8 cellular contexts compared by ENCODE assay signal in genomic region chr17:82603981-82604448, GRCh38. TPM values are rescaled to one million over a fixed set of nuclear protein-coding genes. Genes with fewer than 3 reads are reported as not detected.
A peak's percentile ranks its signal among the peaks of the same experiment; 100 is the strongest.
DNase-seq lines count a peak whose midpoint lies in the region; ATAC-seq, FAIRE-seq and TF ChIP-seq lines count a peak whose summit lies in the region.

No MANE protein-coding gene starts in this region.

- H3K4me2 ChIP-seq in endothelial cell of umbilical vein (ENCODE audit: insufficient read depth, low read length) = no peak overlapping the region

- H3K79me2 ChIP-seq in endothelial cell of umbilical vein (ENCODE audit: control insufficient read depth, insufficient read depth, low read length) = peaks cover 5% of the 10 kb centered on the region

- peak overlapping the region; percentile 0 for H3K4me3 Mint-ChIP-seq in CD4-positive, alpha-beta T cell
- peak overlapping the region in 8 of 10 donors; percentile 2 to 68 (median 58) for H3K4me3 Mint-ChIP-seq in naive thymus-derived CD4-positive, alpha-beta T cell

- no TSS peak for BruUV-seq in endothelial cell of umbilical vein (replicated peaks; lab: Mats Ljungman, UMichigan)

- H3K27ac ChIP-seq in CD4-positive, alpha-beta T cell (ENCODE audit: low read depth, low read length) = no peak overlapping the region
- no peak overlapping the region for H3K27ac ChIP-seq in endothelial cell of umbilical vein (ENCODE audit: insufficient read depth, low read depth, low read length)
- peak overlapping the region; percentile 22 for H3K27ac ChIP-seq in naive thymus-derived CD4-positive, alpha-beta T cell (ENCODE audit: low read depth, low read length)

- no peaks in the 10 kb centered on the region for H3K27me3 ChIP-seq in CD4-positive, alpha-beta T cell (ENCODE audit: control insufficient read depth, insufficient read depth, low read length)
- no peaks in the 10 kb centered on the region for H3K27me3 ChIP-seq in endothelial cell of umbilical vein (ENCODE audit: control insufficient read depth in 2 of 2, insufficient read depth in 2 of 2, low read length in 2 of 2)
- no peaks in the 10 kb centered on the region for H3K27me3 ChIP-seq in naive thymus-derived CD4-positive, alpha-beta T cell (ENCODE audit: control insufficient read depth in 2 of 2, insufficient read depth in 2 of 2, low read length in 2 of 2)

- no peaks in the 10 kb centered on the region for H3K27me3 Mint-ChIP-seq in CD4-positive, alpha-beta T cell
- H3K27me3 Mint-ChIP-seq in naive thymus-derived CD4-positive, alpha-beta T cell = no peaks in the 10 kb centered on the region

- peaks cover 72% of the 10 kb centered on the region for H3K36me3 Mint-ChIP-seq in CD4-positive, alpha-beta T cell (ENCODE audit: low read depth)
- peaks cover 0 to 48% (median 28%) of the 10 kb centered on the region in 5 donors for H3K36me3 Mint-ChIP-seq in naive thymus-derived CD4-positive, alpha-beta T cell

- dilution Hi-C loops in endothelial cell of umbilical vein (cut with MboI; ENCODE audit: extremely low pct_ligation_motif_present, low sequenced_read_pairs) = no loop called here

- no peak for TF ChIP-seq POLR2A in endothelial cell of umbilical vein (IDR thresholded peaks at IDR 0.05; ENCODE audit: low read depth, low read length)

- DNase-seq in CD4-positive, alpha-beta T cell = peak in 3 of 10 experiments; percentile 17 to 50 (median 27)
- DNase-seq in T follicular helper cell (ENCODE audit: low read depth) (peak; percentile 25), endothelial cell of umbilical vein (ENCODE audit: low read depth, low spot score) (peak; percentile 36), NCI-H82 (lab: John Stamatoyannopoulos, UW) (no peak), mesenteric fat pad (ENCODE audit: low spot score) (no peak), NCI-H1930 (lab: John Stamatoyannopoulos, UW) (no peak)
- DNase-seq in naive thymus-derived CD4-positive, alpha-beta T cell = peak in 5 of 9 donors; percentile 28 to 72 (median 57)

- POLR2A ChIA-PET in CD4-positive, alpha-beta T cell (lab: Charles Lee) = interaction anchor here (0.9 to 1.3 kb wide), 3 partner anchors 10 to 12 kb away, joined by 3 to 5 read pairs (median 3); no protein-coding TSS in a partner anchor
- POLR2A ChIA-PET in endothelial cell of umbilical vein (lab: Charles Lee) = no interaction called here
- POLR2A ChIA-PET in naive thymus-derived CD4-positive, alpha-beta T cell (lab: Charles Lee) = no interaction called here

- CTCF ChIA-PET in CD4-positive, alpha-beta T cell (lab: Charles Lee) = no interaction called here
- CTCF ChIA-PET in endothelial cell of umbilical vein (lab: Charles Lee) = no interaction called here
- CTCF ChIA-PET in naive thymus-derived CD4-positive, alpha-beta T cell (lab: Charles Lee) = no interaction called here

- no peaks in the 10 kb centered on the region for H3K9me3 ChIP-seq in CD4-positive, alpha-beta T cell (ENCODE audit: control insufficient read depth, low read length)
- H3K9me3 ChIP-seq in endothelial cell of umbilical vein (replicated peaks; ENCODE audit: control insufficient read depth, insufficient read depth, low read length) = no peaks in the 10 kb centered on the region
- H3K9me3 ChIP-seq in naive thymus-derived CD4-positive, alpha-beta T cell (ENCODE audit: control insufficient read depth in 2 of 3, low read length in 3 of 3) = no peaks in the 10 kb centered on the region

- no peak overlapping the region for H3K9ac ChIP-seq in endothelial cell of umbilical vein (replicated peaks; ENCODE audit: extremely low read depth, insufficient read depth, low read length)

- H3K4me1 ChIP-seq in endothelial cell of umbilical vein (ENCODE audit: control insufficient read depth, extremely low read depth, insufficient read depth, low read length) = peaks cover 27% of the 10 kb centered on the region
- no peaks in the 10 kb centered on the region for H3K4me1 ChIP-seq in naive thymus-derived CD4-positive, alpha-beta T cell (ENCODE audit: control insufficient read depth in 2 of 2, insufficient read depth in 2 of 2, low read length in 2 of 2)

- H4K20me1 ChIP-seq in endothelial cell of umbilical vein (replicated peaks; ENCODE audit: control insufficient read depth, extremely low read depth, insufficient read depth, low read length) = no peaks in the 10 kb centered on the region

- peak; percentile 98 for ATAC-seq in CD4-positive, alpha-beta T cell (ENCODE audit: poor library complexity)
- peak; percentile 99 for ATAC-seq in naive thymus-derived CD4-positive, alpha-beta T cell
- no peak for ATAC-seq in GM18861 (IDR thresholded peaks at IDR 0.05; ENCODE audit: unreplicated experiment)

- peak overlapping the region; percentile 83 for H3K27ac Mint-ChIP-seq in CD4-positive, alpha-beta T cell
- peak overlapping the region in 7 of 9 donors; percentile 23 to 89 (median 86) for H3K27ac Mint-ChIP-seq in naive thymus-derived CD4-positive, alpha-beta T cell

- no peak overlapping the region for H2AFZ ChIP-seq in endothelial cell of umbilical vein (ENCODE audit: low read depth, low read length)

- no peaks in the 10 kb centered on the region for H3K9me3 Mint-ChIP-seq in CD4-positive, alpha-beta T cell
- peaks cover 0 to 3% (median 0%) of the 10 kb centered on the region in 11 donors for H3K9me3 Mint-ChIP-seq in naive thymus-derived CD4-positive, alpha-beta T cell

- peaks cover 3 to 20% of the 10 kb centered on the region in 2 experiments for H3K36me3 ChIP-seq in endothelial cell of umbilical vein (ENCODE audit: control insufficient read depth in 2 of 2, extremely low read depth in 1 of 2, insufficient read depth in 2 of 2, low read length in 2 of 2)
- peaks cover 4 to 67% (median 14%) of the 10 kb centered on the region in 3 experiments for H3K36me3 ChIP-seq in naive thymus-derived CD4-positive, alpha-beta T cell (ENCODE audit: control insufficient read depth in 2 of 3, insufficient read depth in 3 of 3, low read length in 3 of 3)

- FAIRE-seq in endothelial cell of umbilical vein (lab: Jason Lieb, UNC) = no peak

- no peaks in the 10 kb centered on the region for H3K9me1 ChIP-seq in endothelial cell of umbilical vein (replicated peaks; ENCODE audit: control insufficient read depth, extremely low read depth, insufficient read depth, low read length)

- peaks cover 7% of the 10 kb centered on the region for H3K4me1 Mint-ChIP-seq in CD4-positive, alpha-beta T cell (ENCODE audit: low read depth)
- H3K4me1 Mint-ChIP-seq in naive thymus-derived CD4-positive, alpha-beta T cell = peaks cover 5 to 26% (median 15%) of the 10 kb centered on the region in 7 donors

- no peak for TF ChIP-seq CTCF in CD4-positive, alpha-beta T cell (IDR thresholded peaks at IDR 0.05)
- TF ChIP-seq CTCF in endothelial cell of umbilical vein (IDR thresholded peaks at IDR 0.05; ENCODE audit: extremely low read depth in 1 of 2, insufficient read depth in 1 of 2, low read depth in 1 of 2, low read length in 2 of 2) = no peak

- H3K4me3 ChIP-seq in endothelial cell of umbilical vein (replicated peaks in 1 of 3; ENCODE audit: insufficient read depth in 1 of 3, low read depth in 1 of 3, low read length in 3 of 3) = no peak overlapping the region
- no peak overlapping the region for H3K4me3 ChIP-seq in naive thymus-derived CD4-positive, alpha-beta T cell (ENCODE audit: low read length)

- intact Hi-C loops in CD4-positive, alpha-beta T cell (cut with DNase I, micrococcal nuclease) = no loop called here
- intact Hi-C loops in endothelial cell of umbilical vein (cut with micrococcal nuclease) = no loop called here
- intact Hi-C loops in naive thymus-derived CD4-positive, alpha-beta T cell (cut with micrococcal nuclease) = no loop called here

TF ChIP-seq in endothelial cell of umbilical vein, 7 proteins besides CTCF, POLR2A, EP300 and RAD21:
- TF ChIP-seq MAX (IDR thresholded peaks at IDR 0.05; ENCODE audit: insufficient read depth, insufficient read length) (peak; percentile 53), MYC (IDR thresholded peaks at IDR 0.05; ENCODE audit: low read depth, low read length) (no peak)

RNA-seq across cellular contexts. Expression of gene WDR45B, which starts 44.2 kb away (rescaled TPM):
- 10 to 100 TPM; 49.8 to 54.3 TPM for total RNA-seq in CD4-positive, alpha-beta T cell
- total RNA-seq in endothelial cell of umbilical vein = 62.0 and 63.8 TPM in 2 replicates
- polyA plus RNA-seq in endothelial cell of umbilical vein = 73.4 and 76.7 TPM in 2 replicates
- polyA plus RNA-seq in endothelial cell of umbilical vein (2011; cell fraction: cytosol; rRNA removed) = 90.2 and 99.6 TPM in 2 replicates
- 151 and 173 TPM in 2 replicates for polyA plus RNA-seq in endothelial cell of umbilical vein (2011; cell fraction: nucleus; rRNA removed)
- polyA plus RNA-seq in endothelial cell of umbilical vein (2012) = 64.7 and 69.7 TPM in 2 replicates
- 63.9 and 68.5 TPM in 2 replicates for polyA minus RNA-seq in endothelial cell of umbilical vein
- polyA minus RNA-seq in endothelial cell of umbilical vein (2011; cell fraction: cytosol; rRNA and poly(A)+ RNA removed) = 44.0 TPM
- polyA minus RNA-seq in endothelial cell of umbilical vein (2011; cell fraction: nucleus; rRNA and poly(A)+ RNA removed) = 36.2 and 46.2 TPM in 2 replicates
- total RNA-seq in naive thymus-derived CD4-positive, alpha-beta T cell = 10 to 100 TPM; 44.9 to 91.6 (median 68.4) TPM
- polyA plus RNA-seq in naive thymus-derived CD4-positive, alpha-beta T cell = 10 to 100 TPM; 30.5 to 36.8 TPM
- 65.3 TPM for total RNA-seq in mesenteric fat pad

Comparison
In these comparisons a context has a peak if more than half of its experiments do, and no peak if none do; other contexts are left out.
1. DNase-seq: peak in T follicular helper cell (single experiment), endothelial cell of umbilical vein (single experiment) and naive thymus-derived CD4-positive, alpha-beta T cell (5 of 9); none in NCI-H82 (single experiment), mesenteric fat pad (single experiment) and NCI-H1930 (0 of 2).